ENCODE assay signal across 9 cellular contexts in the genomic region with DNA sequence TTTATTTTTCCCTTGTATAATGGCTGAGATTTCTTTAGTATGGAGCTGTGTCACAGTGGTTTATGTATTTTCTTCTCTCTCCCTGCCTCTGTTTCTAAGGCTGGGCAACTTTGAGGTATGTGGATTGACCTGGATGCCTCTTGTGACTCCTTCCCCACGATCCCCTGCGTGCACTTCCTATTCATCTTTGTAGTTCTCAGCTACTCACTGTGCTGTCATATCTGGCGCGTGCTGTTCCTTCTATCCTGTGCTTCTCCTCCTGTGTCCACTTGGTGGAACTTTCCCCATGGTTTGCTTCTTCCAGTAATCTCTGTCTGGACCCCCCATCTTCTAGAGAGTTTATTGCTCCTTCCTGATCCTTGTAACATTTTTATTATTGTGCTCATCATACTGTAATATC.
DNase-seq lines count a peak whose midpoint lies in the region; ATAC-seq, FAIRE-seq and TF ChIP-seq lines count a peak whose summit lies in the region.
"Had no signal": no experiment of that assay in that cellular context is flagged by ENCODE, and none has a peak within 500 bp of the region (broad histone marks: within the 10 kb centered on the region; RNA-seq: fewer than 3 reads in every experiment).

No MANE protein-coding gene starts in this region.

- in situ Hi-C loops in GM23248 (cut with MboI), result loop anchor here (10.0 kb wide), 1 partner anchor 143 kb away; no protein-coding TSS in a partner anchor

- no peak overlapping the region for H2AFZ ChIP-seq in GM23248

- H3K36me3 ChIP-seq in GM23248 (ENCODE audit: low read depth) (no peaks in the 10 kb centered on the region), kidney (ENCODE audit: control insufficient read depth in 1 of 2, insufficient read depth in 2 of 2, low read length in 2 of 2) (no peaks in the 10 kb centered on the region)
- H3K36me3 ChIP-seq: esophagus squamous epithelium had no signal

- peaks cover 74% of the 10 kb centered on the region for H3K4me1 ChIP-seq in A549
- peaks cover 74% of the 10 kb centered on the region for H3K4me1 ChIP-seq in GM23248 (ENCODE audit: insufficient read depth)
- peaks cover 8 to 24% of the 10 kb centered on the region in 2 donors for H3K4me1 ChIP-seq in kidney (ENCODE audit: control insufficient read depth in 1 of 2, insufficient read depth in 1 of 2, low read depth in 1 of 2, low read length in 2 of 2)

- H3K4me2 ChIP-seq in A549, result no peak overlapping the region
- H3K4me2 ChIP-seq in GM23248 (ENCODE audit: unreplicated experiment), result no peak overlapping the region

- CTCF ChIA-PET in A549 (lab: Yijun Ruan, JAX), result interaction anchor here (0.6 to 4.0 kb wide), 9 partner anchors 13 to 734 kb away, joined by 3 to 18 read pairs (median 4); no protein-coding TSS in a partner anchor

- H3K9me2 ChIP-seq in GM23248 (ENCODE audit: insufficient read depth), result no peaks in the 10 kb centered on the region

- intact Hi-C loops in kidney (cut with DNase I), result no loop called here

- no peaks in the 10 kb centered on the region for H3K27me3 Mint-ChIP-seq in activated naive CD8-positive, alpha-beta T cell

- TF ChIP-seq CTCF in A549 (IDR thresholded peaks at IDR 0.05) (no peak), kidney (IDR thresholded peaks at IDR 0.05; ENCODE audit: borderline replicate concordance, extremely low read depth, insufficient read depth) (no peak)

- H3K9ac ChIP-seq in GM23248, result no peak overlapping the region
- no peak overlapping the region for H3K9ac ChIP-seq in kidney (ENCODE audit: low read length in 2 of 2)

- peak overlapping the region; percentile 80 for H3K27ac Mint-ChIP-seq in activated naive CD8-positive, alpha-beta T cell

- H3K27me3 ChIP-seq in GM23248 (replicated peaks; ENCODE audit: insufficient read depth), result no peaks in the 10 kb centered on the region
- H3K27me3 ChIP-seq: esophagus squamous epithelium had no signal

- no peak for TF ChIP-seq EP300 in A549 (IDR thresholded peaks at IDR 0.05)

- H3F3A ChIP-seq in GM23248 (ENCODE audit: insufficient read depth), result peaks cover 20% of the 10 kb centered on the region

- H3K4me3 ChIP-seq in A549 (no peak overlapping the region), GM23248 (no peak overlapping the region), kidney (ENCODE audit: low read length in 2 of 2) (no peak overlapping the region)
- H3K4me3 ChIP-seq: esophagus squamous epithelium had no signal

- peak; percentile 40 to 43 for DNase-seq in A549 (ENCODE audit: low read depth in 1 of 2, low spot score in 1 of 2)
- peak; percentile 64 for DNase-seq in GM23248
- DNase-seq in hepatic stellate cell (ENCODE audit: low spot score), result peak; percentile 9
- no peak for DNase-seq in kidney
- DNase-seq in NK-92 (lab: John Stamatoyannopoulos, UW; ENCODE audit: unreplicated experiment), result no peak
- DNase-seq: esophagus squamous epithelium had no signal

- TF ChIP-seq RAD21 in A549 (conservative IDR thresholded peaks at IDR 0.05 in 1 of 2, IDR thresholded peaks at IDR 0.05 in 1 of 2), result no peak

- H3K9me3 Mint-ChIP-seq in activated naive CD8-positive, alpha-beta T cell (ENCODE audit: low read depth), result no peaks in the 10 kb centered on the region

- no peak for FAIRE-seq in A549 (lab: Jason Lieb, UNC)
- FAIRE-seq in kidney (lab: Jason Lieb, UNC), result no peak

- H3K27ac ChIP-seq in A549 (no peak overlapping the region; a peak in 1 of 6 replicates), GM23248 (no peak overlapping the region), kidney (ENCODE audit: low read depth in 2 of 2, low read length in 2 of 2) (no peak overlapping the region)
- H3K27ac ChIP-seq: esophagus squamous epithelium had no signal

- H3K36me3 Mint-ChIP-seq in activated naive CD8-positive, alpha-beta T cell, result peaks cover 2% of the 10 kb centered on the region

- no peaks in the 10 kb centered on the region for H4K20me1 ChIP-seq in GM23248 (ENCODE audit: insufficient read depth)

- ATAC-seq in A549 (peak; percentile 62 to 73; a peak in 5 of 6 replicates), GM21390 (IDR thresholded peaks at IDR 0.05; ENCODE audit: unreplicated experiment) (no peak), GM19395 (IDR thresholded peaks at IDR 0.05; ENCODE audit: unreplicated experiment) (no peak)

- H3K79me2 ChIP-seq in GM23248 (ENCODE audit: insufficient read depth), result peaks cover 98% of the 10 kb centered on the region

- POLR2A ChIA-PET in A549 (lab: Yijun Ruan, JAX), result no interaction called here

- H3K9me3 ChIP-seq in A549 (no peaks in the 10 kb centered on the region), GM23248 (ENCODE audit: low read depth) (no peaks in the 10 kb centered on the region), kidney (ENCODE audit: control insufficient read depth in 1 of 2, low read length in 2 of 2) (no peaks in the 10 kb centered on the region)
- H3K9me3 ChIP-seq: esophagus squamous epithelium had no signal

- peaks cover 96% of the 10 kb centered on the region for H3K4me1 Mint-ChIP-seq in activated naive CD8-positive, alpha-beta T cell (ENCODE audit: low read depth)

- WGBS in A549 (ENCODE audit: missing lambda C conversion rate), result 44% methylated on average over 4 of the region's 4 CpGs
- 55 to 60% methylated on average over 4 of the region's 4 CpGs for WGBS in GM23248 (ENCODE audit: low coverage in 1 of 2, low lambda C conversion rate in 2 of 2, missing lambda C conversion rate in 2 of 2), 2 experiments

- no peak overlapping the region for H3K4me3 Mint-ChIP-seq in activated naive CD8-positive, alpha-beta T cell

- no peak for TF ChIP-seq POLR2A in A549 (IDR thresholded peaks at IDR 0.05; ENCODE audit: low read length)

TF ChIP-seq in A549, 52 proteins besides CTCF, POLR2A, EP300 and RAD21:
- TF ChIP-seq RNF2 (IDR thresholded peaks at IDR 0.05; ENCODE audit: borderline replicate concordance, low read depth) (no peak), ZFP36 (IDR thresholded peaks at IDR 0.05; ENCODE audit: borderline replicate concordance, partially characterized antibody) (no peak), JUN (IDR thresholded peaks at IDR 0.05) (no peak), HDAC2 (IDR thresholded peaks at IDR 0.05) (no peak), BHLHE40 (IDR thresholded peaks at IDR 0.05; ENCODE audit: low read depth, low read length) (peak; percentile 80)
- TF ChIP-seq, protein P1, sequence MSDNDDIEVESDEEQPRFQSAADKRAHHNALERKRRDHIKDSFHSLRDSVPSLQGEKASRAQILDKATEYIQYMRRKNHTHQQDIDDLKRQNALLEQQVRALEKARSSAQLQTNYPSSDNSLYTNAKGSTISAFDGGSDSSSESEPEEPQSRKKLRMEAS (IDR thresholded peaks at IDR 0.05), result peak; percentile 38; the same call in 1 of the 2 replicates

Comparison
In these comparisons a context has a peak if more than half of its experiments do, and no peak if none do; other contexts are left out.
1. ATAC-seq: peak in A549 (2 of 2); none in GM21390 (single experiment) and GM19395 (single experiment).
2. DNase-seq: peak in A549 (2 of 2), GM23248 (single experiment) and hepatic stellate cell (single experiment); none in kidney (single experiment) and NK-92 (single experiment).